Comparison of ENCODE assay signal across 9 cellular contexts in the genomic region with DNA sequence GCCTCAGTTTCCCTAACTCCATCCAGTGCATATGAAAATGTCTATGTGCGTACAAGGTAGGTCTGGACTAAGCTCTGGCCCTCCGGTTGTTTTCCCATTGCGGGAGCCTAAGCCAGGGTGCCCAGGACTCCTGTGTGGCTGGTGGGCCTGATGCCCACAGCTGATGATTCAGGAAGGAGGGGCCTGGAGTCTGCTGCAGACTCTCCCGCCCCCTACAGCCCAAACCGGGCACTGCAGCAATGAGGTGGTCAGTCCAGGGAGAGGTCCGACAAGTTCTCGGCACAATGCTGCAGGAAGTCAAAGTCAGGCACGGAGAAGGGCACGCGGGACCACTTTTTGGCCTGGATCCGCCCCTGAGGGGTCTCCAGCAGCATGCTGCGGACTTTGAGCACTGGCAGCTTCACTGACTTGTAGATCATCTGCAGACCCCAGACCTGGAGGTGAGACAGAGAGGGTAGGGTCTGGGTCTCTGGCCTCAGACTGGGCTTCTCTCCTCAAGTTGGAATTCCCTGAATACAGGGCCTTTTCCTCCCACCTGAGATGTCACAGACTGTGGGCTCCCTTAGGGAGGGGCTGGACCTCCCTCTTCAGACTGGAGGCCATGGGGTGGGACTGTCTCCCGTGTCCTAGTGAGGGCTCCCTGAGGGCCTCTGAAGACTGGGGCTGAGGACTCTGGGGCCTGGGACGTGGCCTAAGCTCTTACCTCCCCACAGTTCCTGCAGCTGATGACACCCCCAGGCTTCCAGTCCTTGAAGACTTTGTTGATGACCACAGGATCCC. TPM values are rescaled to one million over a fixed set of nuclear protein-coding genes. Genes with fewer than 3 reads are reported as not detected.
DNase-seq lines count a peak whose midpoint lies in the region; ATAC-seq and TF ChIP-seq lines count a peak whose summit lies in the region.
"Had no signal": no experiment of that assay in that cellular context is flagged by ENCODE, and none has a peak within 500 bp of the region (broad histone marks: within the 10 kb centered on the region; RNA-seq: fewer than 3 reads in every experiment).

No MANE protein-coding gene starts in this region.

- H3K4me3 ChIP-seq in retinal pigment epithelial cell (ENCODE audit: low read length) = no peak overlapping the region

- DNase-seq in COLO668 (lab: John Stamatoyannopoulos, UW; ENCODE audit: unreplicated experiment) (peak; percentile 38), HT-29 (ENCODE audit: low spot score) (peak; percentile 70), SKM-1 treated with dmso at 0.1 percent for 144 hours (lab: John Stamatoyannopoulos, UW; ENCODE audit: unreplicated experiment) (peak; percentile 55), left ventricle myocardium superior (peak; percentile 88), retinal pigment epithelial cell (ENCODE audit: low read depth) (no peak), cortex of kidney (lab: John Stamatoyannopoulos, UW) (no peak)
- DNase-seq in activated naive CD8-positive, alpha-beta T cell treated with anti-CD3 and anti-CD28 coated beads, Interleukin-2, amount 50 U/mL, for 24 hours = peak; percentile 89

- H3K36me3 Mint-ChIP-seq in activated naive CD8-positive, alpha-beta T cell treated with anti-CD3 and anti-CD28 coated beads, Interleukin-2, amount 50 U/mL, for 24 hours (ENCODE audit: low read depth) = no peaks in the 10 kb centered on the region

- peaks cover 9% of the 10 kb centered on the region for H3K4me1 Mint-ChIP-seq in activated naive CD8-positive, alpha-beta T cell treated with anti-CD3 and anti-CD28 coated beads, Interleukin-2, amount 50 U/mL, for 24 hours

- intact Hi-C loops in left ventricle myocardium superior (cut with micrococcal nuclease) = no loop called here

- peak; percentile 64 for ATAC-seq in activated naive CD8-positive, alpha-beta T cell treated with anti-CD3 and anti-CD28 coated beads, Interleukin-2, amount 50 U/mL, for 24 hours
- peak; percentile 85 for ATAC-seq in left ventricle myocardium superior
- ATAC-seq in HG03565 (IDR thresholded peaks at IDR 0.05; ENCODE audit: unreplicated experiment) = no peak

- peak; percentile 95 for TF ChIP-seq CTCF in retinal pigment epithelial cell (conservative IDR thresholded peaks at IDR 0.05; ENCODE audit: low read depth, low read length)

- H3K27ac Mint-ChIP-seq in activated naive CD8-positive, alpha-beta T cell treated with anti-CD3 and anti-CD28 coated beads, Interleukin-2, amount 50 U/mL, for 24 hours = no peak overlapping the region

- H3K4me3 Mint-ChIP-seq in activated naive CD8-positive, alpha-beta T cell treated with anti-CD3 and anti-CD28 coated beads, Interleukin-2, amount 50 U/mL, for 24 hours = no peak overlapping the region

- peaks cover 15% of the 10 kb centered on the region for H3K27me3 Mint-ChIP-seq in activated naive CD8-positive, alpha-beta T cell treated with anti-CD3 and anti-CD28 coated beads, Interleukin-2, amount 50 U/mL, for 24 hours

- H3K9me3 Mint-ChIP-seq in activated naive CD8-positive, alpha-beta T cell treated with anti-CD3 and anti-CD28 coated beads, Interleukin-2, amount 50 U/mL, for 24 hours = no peaks in the 10 kb centered on the region

RNA-seq across cellular contexts. Expression of gene ZNF385C, which starts 3.4 kb away (rescaled TPM):
- total RNA-seq in HT-29 (2014; rRNA removed; shearing (Covaris generic)) = 0.08 and 0.37 TPM in 2 replicates
- 0.20 TPM for total RNA-seq in left ventricle myocardium superior
- total RNA-seq: T-helper 2 cell treated with Interferon-gamma antibody and Interleukin-4, amounts not matched to agents 100 ng/mL and 5 ng/mL, for 36 hours had no signal

RNA-seq across cellular contexts. Expression of gene DHX58, which starts 10.8 kb away (rescaled TPM):
- 9.1 and 9.7 TPM in 2 replicates for total RNA-seq in HT-29 (2014; rRNA removed; shearing (Covaris generic))
- 3.8 TPM for total RNA-seq in left ventricle myocardium superior

RNA-seq across cellular contexts. Expression of gene KAT2A, which starts 19.5 kb away (rescaled TPM):
- 49.6 and 51.9 TPM in 2 replicates for total RNA-seq in HT-29 (2014; rRNA removed; shearing (Covaris generic))
- total RNA-seq in left ventricle myocardium superior = 26.1 TPM

RNA-seq across cellular contexts. Expression of gene HSPB9, which starts 20.9 kb away (rescaled TPM):
- total RNA-seq in HT-29 (2014; rRNA removed; shearing (Covaris generic)) = not detected in 2 replicates
- 0.12 TPM for total RNA-seq in left ventricle myocardium superior
- total RNA-seq: T-helper 2 cell treated with Interferon-gamma antibody and Interleukin-4, amounts not matched to agents 100 ng/mL and 5 ng/mL, for 36 hours had no signal

RNA-seq across cellular contexts. Expression of gene C17orf113, which starts 51.3 kb away (rescaled TPM):
- 3.6 and 3.7 TPM in 2 replicates for total RNA-seq in HT-29 (2014; rRNA removed; shearing (Covaris generic))
- total RNA-seq in left ventricle myocardium superior = 0.52 TPM

Comparison
In these comparisons a context has a peak if more than half of its experiments do, and no peak if none do; other contexts are left out.
1. DNase-seq: peak in COLO668 (single experiment), HT-29 (single experiment), SKM-1 treated with dmso at 0.1 percent for 144 hours (single experiment), activated naive CD8-positive, alpha-beta T cell treated with anti-CD3 and anti-CD28 coated beads, Interleukin-2, amount 50 U/mL, for 24 hours (single experiment) and left ventricle myocardium superior (single experiment); none in retinal pigment epithelial cell (single experiment) and cortex of kidney (single experiment).